ENCODE assay signal across 18 cellular contexts in genomic region chr12:30021046-30021833, GRCh38.
"Had no signal": no experiment of that assay in that cellular context is flagged by ENCODE, and none has a peak within 500 bp of the region (broad histone marks: within the 10 kb centered on the region; RNA-seq: fewer than 3 reads in every experiment).

No MANE protein-coding gene starts in this region.

- H3K27me3 Mint-ChIP-seq: activated CD8-positive, alpha-beta memory T cell treated with anti-CD3 and anti-CD28 coated beads, Interleukin-2, amount 10 ng/mL, durations not matched to agents 7 days and 5 days; activated T-cell treated with anti-CD3 and anti-CD28 coated beads, Interleukin-2, amount 50 U/mL, for 24 hours; T-helper 17 cell had no signal

- H3K4me3 Mint-ChIP-seq: activated CD8-positive, alpha-beta memory T cell treated with anti-CD3 and anti-CD28 coated beads, Interleukin-2, amount 10 ng/mL, durations not matched to agents 7 days and 5 days; activated T-cell treated with anti-CD3 and anti-CD28 coated beads, Interleukin-2, amount 50 U/mL, for 24 hours; mesothelial cell of epicardium; T-helper 17 cell had no signal

- H3K27ac Mint-ChIP-seq: activated CD8-positive, alpha-beta memory T cell treated with anti-CD3 and anti-CD28 coated beads, Interleukin-2, amount 10 ng/mL, durations not matched to agents 7 days and 5 days; activated naive CD4-positive, alpha-beta T cell treated with anti-CD3 and anti-CD28 coated beads, Interleukin-2, amount 50 U/mL, for 72 hours; activated T-cell treated with anti-CD3 and anti-CD28 coated beads, Interleukin-2, amount 50 U/mL, for 24 hours; mesothelial cell of epicardium; T-helper 17 cell had no signal

- ATAC-seq: activated CD8-positive, alpha-beta memory T cell treated with anti-CD3 and anti-CD28 coated beads, Interleukin-2, amount 10 ng/mL, durations not matched to agents 7 days and 5 days; activated naive CD4-positive, alpha-beta T cell treated with anti-CD3 and anti-CD28 coated beads, Interleukin-2, amount 50 U/mL, for 72 hours; foreskin keratinocyte; right cardiac atrium; T-helper 17 cell; upper lobe of right lung had no signal

- H3K27me3 ChIP-seq: cardiac muscle cell, foreskin keratinocyte, stomach, testis, upper lobe of right lung had no signal

- H3K4me3 ChIP-seq: cardiac muscle cell, lower lobe of right lung, prostate gland, stomach, testis, upper lobe of right lung had no signal

- H3K27ac ChIP-seq: cardiac muscle cell, foreskin keratinocyte, lower lobe of right lung, prostate gland, stomach, testis, upper lobe of right lung, WERI-Rb-1 had no signal

- H3K4me1 Mint-ChIP-seq: activated CD8-positive, alpha-beta memory T cell treated with anti-CD3 and anti-CD28 coated beads, Interleukin-2, amount 10 ng/mL, durations not matched to agents 7 days and 5 days; T-helper 17 cell had no signal

- H3K9me3 ChIP-seq: lower lobe of right lung, prostate gland, testis, upper lobe of right lung had no signal

- H3K36me3 ChIP-seq: cardiac muscle cell, lower lobe of right lung, prostate gland, stomach, upper lobe of right lung, WERI-Rb-1 had no signal

- H3K36me3 Mint-ChIP-seq: activated CD8-positive, alpha-beta memory T cell treated with anti-CD3 and anti-CD28 coated beads, Interleukin-2, amount 10 ng/mL, durations not matched to agents 7 days and 5 days had no signal

- H3K4me1 ChIP-seq: lower lobe of right lung, prostate gland, testis, upper lobe of right lung had no signal

- DNase-seq: activated CD4-positive, alpha-beta T cell treated with anti-CD3 and anti-CD28 coated beads, Interleukin-2, amount 50 U/mL, for 48 hours; activated CD8-positive, alpha-beta memory T cell treated with anti-CD3 and anti-CD28 coated beads, Interleukin-2, amount 10 ng/mL, durations not matched to agents 7 days and 5 days; activated effector memory CD4-positive, alpha-beta T cell treated with anti-CD3 and anti-CD28 coated beads, Interleukin-2, amount 50 U/mL, for 16 hours; activated T-cell treated with anti-CD3 and anti-CD28 coated beads, Interleukin-2, amount 50 U/mL, for 24 hours; erythroblast; foreskin keratinocyte; lower lobe of right lung; right cardiac atrium; stimulated activated CD4-positive, alpha-beta T cell treated with anti-CD3 and anti-CD28 coated beads, Interleukin-2, amount 100 ng/mL, for 24 hours; stomach; T-helper 17 cell; testis; upper lobe of right lung; WERI-Rb-1 had no signal
